8 cellular contexts compared by ENCODE assay signal in genomic region chr9:4762108-4762888, GRCh38. TPM values are rescaled to one million over a fixed set of nuclear protein-coding genes. Genes with fewer than 3 reads are reported as not detected.
A peak's percentile ranks its signal among the peaks of the same experiment; 100 is the strongest.
DNase-seq lines count a peak whose midpoint lies in the region; ATAC-seq and TF ChIP-seq lines count a peak whose summit lies in the region.

No MANE protein-coding gene starts in this region.

- peak; percentile 79 to 88 (median 84) for TF ChIP-seq CTCF in right lobe of liver (IDR thresholded peaks at IDR 0.05)

- no peaks in the 10 kb centered on the region for H3K9me3 Mint-ChIP-seq in activated CD4-positive, alpha-beta T cell treated with anti-CD3 and anti-CD28 coated beads, Interleukin-2, amount 10 ng/mL, durations not matched to agents 24 days and 14 days
- H3K9me3 Mint-ChIP-seq in dendritic cell treated with granulocyte-macrophage colony-stimulating factor and Interleukin-4, amounts not matched to agents 40 ng/mL and 50 ng/mL, for 4 days, result no peaks in the 10 kb centered on the region

- peaks cover 0 to 3% (median 0%) of the 10 kb centered on the region in 4 donors for H3K4me1 ChIP-seq in right lobe of liver

- peaks cover 6% of the 10 kb centered on the region for H3K27me3 Mint-ChIP-seq in activated CD4-positive, alpha-beta T cell treated with anti-CD3 and anti-CD28 coated beads, Interleukin-2, amount 10 ng/mL, durations not matched to agents 24 days and 14 days
- H3K27me3 Mint-ChIP-seq in dendritic cell treated with granulocyte-macrophage colony-stimulating factor and Interleukin-4, amounts not matched to agents 40 ng/mL and 50 ng/mL, for 4 days, result peaks cover 11% of the 10 kb centered on the region

- peaks cover 16% of the 10 kb centered on the region for H3K4me1 Mint-ChIP-seq in activated CD4-positive, alpha-beta T cell treated with anti-CD3 and anti-CD28 coated beads, Interleukin-2, amount 10 ng/mL, durations not matched to agents 24 days and 14 days
- H3K4me1 Mint-ChIP-seq in dendritic cell treated with granulocyte-macrophage colony-stimulating factor and Interleukin-4, amounts not matched to agents 40 ng/mL and 50 ng/mL, for 4 days (ENCODE audit: low read depth), result peaks cover 52% of the 10 kb centered on the region

- no peaks in the 10 kb centered on the region for H3K9me3 ChIP-seq in right lobe of liver

- WGBS in right lobe of liver (ENCODE audit: insufficient coverage, low coverage, low lambda C conversion rate, missing lambda C conversion rate), result 13% methylated on average over 22 of the region's 22 CpGs

- DNase-seq in AG08395 (ENCODE audit: low spot score) (peak; percentile 61), NCI-H2196 treated with DMSO at 0.1 percent for 48 hours (lab: John Stamatoyannopoulos, UW; ENCODE audit: unreplicated experiment) (peak; percentile 82), right lobe of liver (peak; percentile 67 to 80 (median 70))
- DNase-seq in activated CD4-positive, alpha-beta T cell treated with anti-CD3 and anti-CD28 coated beads, Interleukin-2, amount 10 ng/mL, durations not matched to agents 24 days and 14 days, result peak; percentile 94
- DNase-seq in stimulated activated CD4-positive, alpha-beta T cell treated with anti-CD3 and anti-CD28 coated beads, TNF-alpha, amount 100 ng/mL, for 1 hour (ENCODE audit: low read depth in 3 of 3, low spot score in 1 of 3), result peak; percentile 50 to 66 (median 62)

- H3K27me3 ChIP-seq in right lobe of liver, result no peaks in the 10 kb centered on the region

- no peak for TF ChIP-seq POLR2A in right lobe of liver (IDR thresholded peaks at IDR 0.05)

- ATAC-seq in GM18861 (IDR thresholded peaks at IDR 0.05; ENCODE audit: unreplicated experiment) (peak; percentile 89), HG03097 (IDR thresholded peaks at IDR 0.05; ENCODE audit: low FRiP score, unreplicated experiment) (peak; percentile 77), right lobe of liver (peak; percentile 79 to 85 (median 82))

- no peaks in the 10 kb centered on the region for H3K36me3 ChIP-seq in right lobe of liver

- no peak overlapping the region for H3K27ac ChIP-seq in right lobe of liver

- H3K4me3 ChIP-seq in right lobe of liver, result no peak overlapping the region

- peak overlapping the region; percentile 22 for H3K27ac Mint-ChIP-seq in activated CD4-positive, alpha-beta T cell treated with anti-CD3 and anti-CD28 coated beads, Interleukin-2, amount 10 ng/mL, durations not matched to agents 24 days and 14 days
- H3K27ac Mint-ChIP-seq in dendritic cell treated with granulocyte-macrophage colony-stimulating factor and Interleukin-4, amounts not matched to agents 40 ng/mL and 50 ng/mL, for 4 days, result peak overlapping the region; percentile 39

- H3K4me3 Mint-ChIP-seq in activated CD4-positive, alpha-beta T cell treated with anti-CD3 and anti-CD28 coated beads, Interleukin-2, amount 10 ng/mL, durations not matched to agents 24 days and 14 days, result peak overlapping the region; percentile 63
- H3K4me3 Mint-ChIP-seq in dendritic cell treated with granulocyte-macrophage colony-stimulating factor and Interleukin-4, amounts not matched to agents 40 ng/mL and 50 ng/mL, for 4 days, result peak overlapping the region; percentile 54

- no peaks in the 10 kb centered on the region for H3K36me3 Mint-ChIP-seq in activated CD4-positive, alpha-beta T cell treated with anti-CD3 and anti-CD28 coated beads, Interleukin-2, amount 10 ng/mL, durations not matched to agents 24 days and 14 days (ENCODE audit: low read depth)
- no peaks in the 10 kb centered on the region for H3K36me3 Mint-ChIP-seq in dendritic cell treated with granulocyte-macrophage colony-stimulating factor and Interleukin-4, amounts not matched to agents 40 ng/mL and 50 ng/mL, for 4 days (ENCODE audit: low read depth)

- intact Hi-C loops in activated CD4-positive, alpha-beta T cell treated with anti-CD3 and anti-CD28 coated beads, Interleukin-2, amount 10 ng/mL, durations not matched to agents 24 days and 14 days (cut with micrococcal nuclease), result loop anchor here (1.0 to 10.0 kb wide), 6 partner anchors 31 to 829 kb away; partner anchors contain the start of genes INSL6 and RCL1
- intact Hi-C loops in dendritic cell treated with granulocyte-macrophage colony-stimulating factor and Interleukin-4, amounts not matched to agents 40 ng/mL and 50 ng/mL, for 4 days (cut with micrococcal nuclease), result loop anchor here (2.0 to 10.0 kb wide), 4 partner anchors 31 to 840 kb away; partner anchors contain the start of genes JAK2 and RCL1
- intact Hi-C loops in right lobe of liver (cut with DNase I), result no loop called here

RNA-seq across cellular contexts. Expression of gene AK3, which starts 21.3 kb away (rescaled TPM):
- 22.9 and 27.3 TPM in 2 replicates for total RNA-seq in activated CD4-positive, alpha-beta T cell treated with anti-CD3 and anti-CD28 coated beads, Interleukin-2, amount 10 ng/mL, durations not matched to agents 24 days and 14 days
- total RNA-seq in right lobe of liver, result 100 to 1,000 TPM in 3 of 6 experiments, 10 to 100 TPM in 3; 72.4 to 131 (median 99.5) TPM

RNA-seq across cellular contexts. Expression of gene RCL1, which starts 30.4 kb away (rescaled TPM):
- 44.1 and 44.6 TPM in 2 replicates for total RNA-seq in activated CD4-positive, alpha-beta T cell treated with anti-CD3 and anti-CD28 coated beads, Interleukin-2, amount 10 ng/mL, durations not matched to agents 24 days and 14 days
- total RNA-seq in right lobe of liver, result 100 to 1,000 TPM in 1 of 6 experiments, 10 to 100 TPM in 5; 20.2 to 108 (median 63.4) TPM

Comparison
In these comparisons a context has a peak if more than half of its experiments do, and no peak if none do; other contexts are left out.
1. intact Hi-C loops: an anchor here in activated CD4-positive, alpha-beta T cell treated with anti-CD3 and anti-CD28 coated beads, Interleukin-2, amount 10 ng/mL, durations not matched to agents 24 days and 14 days (1.0 to 10.0 kb wide) and dendritic cell treated with granulocyte-macrophage colony-stimulating factor and Interleukin-4, amounts not matched to agents 40 ng/mL and 50 ng/mL, for 4 days (2.0 to 10.0 kb wide); none called in right lobe of liver.